8 cellular contexts compared by ENCODE assay signal in genomic region chr10:74419491-74420466, GRCh38.
A peak's percentile ranks its signal among the peaks of the same experiment; 100 is the strongest.
DNase-seq lines count a peak whose midpoint lies in the region; ATAC-seq, FAIRE-seq and TF ChIP-seq lines count a peak whose summit lies in the region.

No MANE protein-coding gene starts in this region.

- intact Hi-C loops in mammary epithelial cell (cut with micrococcal nuclease): loop anchor here (1.0 to 5.0 kb wide), 3 partner anchors 153 to 818 kb away; partner anchors contain the start of gene COMTD1
- intact Hi-C loops in vagina (cut with DNase I): no loop called here
- intact Hi-C loops in right cardiac atrium (cut with DNase I): no loop called here

- FAIRE-seq in frontal cortex (lab: Jason Lieb, UNC): no peak

- H3K4me1 Mint-ChIP-seq in naive B cell: peaks cover 11 to 26% (median 16%) of the 10 kb centered on the region in 3 donors

- ATAC-seq in naive B cell (ENCODE audit: low read depth in 2 of 2) (peak; percentile 64 to 68), right cardiac atrium (no peak)

- peak overlapping the region in 2 of 8 donors; percentile 4 to 11 for H3K4me3 Mint-ChIP-seq in naive B cell

- dilution Hi-C loops in mammary epithelial cell (cut with HindIII; ENCODE audit: low sequenced_read_pairs): no loop called here

- peaks cover 30% of the 10 kb centered on the region for H3K4me1 ChIP-seq in BE2C
- H3K4me1 ChIP-seq in mammary epithelial cell (ENCODE audit: insufficient read depth, low read length): peaks cover 5% of the 10 kb centered on the region
- no peaks in the 10 kb centered on the region for H3K4me1 ChIP-seq in vagina
- no peaks in the 10 kb centered on the region for H3K4me1 ChIP-seq in right cardiac atrium (ENCODE audit: control insufficient read depth, insufficient read depth, low read length)

- H3K9me3 ChIP-seq in BE2C (no peaks in the 10 kb centered on the region), mammary epithelial cell (replicated peaks; ENCODE audit: insufficient read depth, low read length) (no peaks in the 10 kb centered on the region), vagina (no peaks in the 10 kb centered on the region), right cardiac atrium (ENCODE audit: control insufficient read depth, low read length) (no peaks in the 10 kb centered on the region)

- peaks cover 19 to 34% of the 10 kb centered on the region in 2 donors for H3K36me3 Mint-ChIP-seq in naive B cell

- peak; percentile 62 for TF ChIP-seq CTCF in BE2C (IDR thresholded peaks at IDR 0.05; ENCODE audit: low read depth, low read length)
- peak; percentile 39 to 46 for TF ChIP-seq CTCF in mammary epithelial cell (conservative IDR thresholded peaks at IDR 0.05 in 1 of 2, IDR thresholded peaks at IDR 0.05 in 1 of 2; ENCODE audit: extremely low read depth in 1 of 2, insufficient read depth in 1 of 2, low read depth in 1 of 2, low read length in 2 of 2)
- peak in 1 of 3 experiments; percentile 20 for TF ChIP-seq CTCF in vagina (IDR thresholded peaks at IDR 0.05)

- DNase-seq in BE2C (peak; percentile 32), H4 (ENCODE audit: low spot score) (peak; percentile 9), OCI-M1 (lab: John Stamatoyannopoulos, UW) (peak; percentile 37), mammary epithelial cell (peak; percentile 9), naive B cell (peak; percentile 14), vagina (ENCODE audit: extremely low spot score in 2 of 2) (no peak), frontal cortex (ENCODE audit: low spot score in 2 of 2) (no peak), right cardiac atrium (no peak)

- no peak for TF ChIP-seq POLR2A in vagina (IDR thresholded peaks at IDR 0.05)

- in situ Hi-C loops in mammary epithelial cell (cut with MboI; ENCODE audit: low sequenced_read_pairs in 2 of 2): no loop called here

- H3K79me2 ChIP-seq in mammary epithelial cell (ENCODE audit: insufficient read depth, low read length): peaks cover 4% of the 10 kb centered on the region

- no peak overlapping the region for H3K9ac ChIP-seq in mammary epithelial cell (ENCODE audit: insufficient read depth, low read length)

- CTCF ChIA-PET in mammary epithelial cell (lab: Charles Lee; ENCODE audit: low non-redundant PET): interaction anchor here (0.6 kb wide), 2 partner anchors 27 to 40 kb away, joined by 3 to 5 read pairs; no protein-coding TSS in a partner anchor

- WGBS in mammary epithelial cell (ENCODE audit: low coverage, missing lambda C conversion rate): 95% methylated on average over 3 of the region's 3 CpGs
- WGBS in right cardiac atrium: 69% methylated on average over 3 of the region's 3 CpGs

- no peaks in the 10 kb centered on the region for H4K20me1 ChIP-seq in mammary epithelial cell (ENCODE audit: insufficient read depth, low read length)

- H3K9me3 Mint-ChIP-seq in naive B cell: peaks cover 0 to 10% (median 4%) of the 10 kb centered on the region in 7 donors

- H3K27ac ChIP-seq in mammary epithelial cell (ENCODE audit: insufficient read depth, low read depth, low read length) (no peak overlapping the region), vagina (no peak overlapping the region), right cardiac atrium (ENCODE audit: low read length) (no peak overlapping the region)

- no TSS peak for BruUV-seq in mammary epithelial cell (replicated peaks; lab: Mats Ljungman, UMichigan)

- H2AFZ ChIP-seq in mammary epithelial cell (ENCODE audit: low read depth, low read length): no peak overlapping the region

- no peaks in the 10 kb centered on the region for H3K27me3 ChIP-seq in BE2C
- no peaks in the 10 kb centered on the region for H3K27me3 ChIP-seq in mammary epithelial cell (ENCODE audit: insufficient read depth, low read length)
- H3K27me3 ChIP-seq in vagina: no peaks in the 10 kb centered on the region
- H3K27me3 ChIP-seq in right cardiac atrium (ENCODE audit: control insufficient read depth, insufficient read depth): no peaks in the 10 kb centered on the region

- no peak overlapping the region for H3K4me2 ChIP-seq in mammary epithelial cell (ENCODE audit: insufficient read depth, low read depth, low read length)

- H3K27ac Mint-ChIP-seq in naive B cell: peak overlapping the region in 5 of 6 donors; percentile 3 to 64 (median 20)

- H3K27me3 Mint-ChIP-seq in naive B cell: no peaks in the 10 kb centered on the region

- no peaks in the 10 kb centered on the region for H3K36me3 ChIP-seq in BE2C
- H3K36me3 ChIP-seq in mammary epithelial cell (ENCODE audit: insufficient read depth, low read length): no peaks in the 10 kb centered on the region
- no peaks in the 10 kb centered on the region for H3K36me3 ChIP-seq in vagina

- no peak overlapping the region; the same call in 1 of the 2 replicates for H3K4me3 ChIP-seq in BE2C (ENCODE audit: low read depth, low read length)
- H3K4me3 ChIP-seq in mammary epithelial cell (replicated peaks in 1 of 3; ENCODE audit: insufficient read depth in 1 of 3, low read depth in 2 of 3, low read length in 3 of 3): no peak overlapping the region
- H3K4me3 ChIP-seq in vagina: no peak overlapping the region
- no peak overlapping the region for H3K4me3 ChIP-seq in right cardiac atrium (ENCODE audit: low read length)

Comparison
In these comparisons a context has a peak if more than half of its experiments do, and no peak if none do; other contexts are left out.
1. DNase-seq: peak in BE2C (single experiment), H4 (single experiment), OCI-M1 (single experiment), mammary epithelial cell (single experiment) and naive B cell (single experiment); none in vagina (0 of 2), frontal cortex (0 of 2) and right cardiac atrium (0 of 3).
2. ATAC-seq: peak in naive B cell (2 of 2); none in right cardiac atrium (0 of 2).